Comparison of ENCODE assay signal across 41 cellular contexts in genomic region chr18:57334383-57334782, GRCh38. TPM values are rescaled to one million over a fixed set of nuclear protein-coding genes. Genes with fewer than 3 reads are reported as not detected.
"Had no signal": no experiment of that assay in that cellular context is flagged by ENCODE, and none has a peak within 500 bp of the region (broad histone marks: within the 10 kb centered on the region; RNA-seq: fewer than 3 reads in every experiment).

No MANE protein-coding gene starts in this region.

- H3K36me3 Mint-ChIP-seq: activated naive CD4-positive, alpha-beta T cell treated with anti-CD3 and anti-CD28 coated beads, Interleukin-2, amount 10 ng/mL, durations not matched to agents 7 days and 5 days; activated naive CD4-positive, alpha-beta T cell treated with anti-CD3 and anti-CD28 coated beads, Interleukin-2, amount 50 U/mL, for 24 hours; activated naive CD8-positive, alpha-beta T cell; activated naive CD8-positive, alpha-beta T cell treated with anti-CD3 and anti-CD28 coated beads for 36 hours; activated naive CD8-positive, alpha-beta T cell treated with anti-CD3 and anti-CD28 coated beads, Interleukin-2, amount 10 ng/mL, durations not matched to agents 7 days and 5 days; brain had no signal

- H3K4me3 ChIP-seq: adrenal gland, ascending aorta, body of pancreas, breast epithelium, cardiac muscle cell had no signal

- H3K4me3 Mint-ChIP-seq: activated naive CD4-positive, alpha-beta T cell treated with anti-CD3 and anti-CD28 coated beads for 36 hours; activated naive CD4-positive, alpha-beta T cell treated with anti-CD3 and anti-CD28 coated beads, Interleukin-2, amount 10 ng/mL, durations not matched to agents 7 days and 5 days; activated naive CD4-positive, alpha-beta T cell treated with anti-CD3 and anti-CD28 coated beads, Interleukin-2, amount 50 U/mL, for 24 hours; activated naive CD8-positive, alpha-beta T cell; activated naive CD8-positive, alpha-beta T cell treated with anti-CD3 and anti-CD28 coated beads for 36 hours; activated naive CD8-positive, alpha-beta T cell treated with anti-CD3 and anti-CD28 coated beads, Interleukin-2, amount 10 ng/mL, durations not matched to agents 7 days and 5 days; activated naive CD8-positive, alpha-beta T cell treated with anti-CD3 and anti-CD28 coated beads, Interleukin-2, amount 50 U/mL, for 24 hours; activated T-cell treated with anti-CD3 and anti-CD28 coated beads, Interleukin-2, amount 50 U/mL, for 24 hours; activated T-cell treated with anti-CD3 and anti-CD28 coated beads, Interleukin-2, amount 50 U/mL, for 4 hours; activated T-cell treated with anti-CD3 and anti-CD28 coated beads, Interleukin-2, amount 50 U/mL, for 72 hours; activated T-helper 1 cell treated with anti-CD3 and anti-CD28 coated beads, Interleukin-12 subunit alpha, Interleukin-12 subunit beta, Interleukin-2, Interleukin-4 antibody, amounts not matched to agents 30 ng/mL and 10 ng/mL and 1 ng/mL, durations not matched to agents 14 hours and 24 hours and 36 hours; activated T-helper 17 cell treated with anti-CD3 and anti-CD28 coated beads, Interleukin-2, amount 50 U/mL, for 72 hours; brain; central memory CD8-positive, alpha-beta T cell had no signal

- DNase-seq: activated effector memory CD4-positive, alpha-beta T cell treated with anti-CD3 and anti-CD28 coated beads, Interleukin-2, amount 50 U/mL, for 16 hours; activated effector memory CD4-positive, alpha-beta T cell treated with Interleukin-2 at 50 U/mL for 16 hours; activated gamma-delta T cell; activated gamma-delta T cell treated with Interleukin-2 at 50 U/mL for 16 hours; activated naive CD4-positive, alpha-beta T cell; activated naive CD4-positive, alpha-beta T cell treated with anti-CD3 and anti-CD28 coated beads for 36 hours; activated naive CD4-positive, alpha-beta T cell treated with anti-CD3 and anti-CD28 coated beads, Interleukin-2, amount 10 ng/mL, durations not matched to agents 7 days and 5 days; activated naive CD4-positive, alpha-beta T cell treated with anti-CD3 and anti-CD28 coated beads, Interleukin-2, amount 50 U/mL, for 16 hours; activated naive CD4-positive, alpha-beta T cell treated with Interleukin-2 at 50 U/mL for 16 hours; activated naive CD8-positive, alpha-beta T cell treated with anti-CD3 and anti-CD28 coated beads for 36 hours; activated naive CD8-positive, alpha-beta T cell treated with anti-CD3 and anti-CD28 coated beads, Interleukin-2, amount 10 ng/mL, durations not matched to agents 7 days and 5 days; activated naive CD8-positive, alpha-beta T cell treated with anti-CD3 and anti-CD28 coated beads, Interleukin-2, amount 50 U/mL, for 24 hours; activated T-cell treated with anti-CD3 and anti-CD28 coated beads, Interleukin-2, amount 50 U/mL, for 1 hour; activated T-cell treated with anti-CD3 and anti-CD28 coated beads, Interleukin-2, amount 50 U/mL, for 24 hours; activated T-cell treated with anti-CD3 and anti-CD28 coated beads, Interleukin-2, amount 50 U/mL, for 4 hours; activated T-cell treated with anti-CD3 and anti-CD28 coated beads, Interleukin-2, amount 50 U/mL, for 48 hours; activated T-cell treated with anti-CD3 and anti-CD28 coated beads, Interleukin-2, amount 50 U/mL, for 72 hours; adrenal gland; amniotic stem cell; amygdala; anterior cingulate cortex; aorta; body of pancreas; brain microvascular endothelial cell; caudate nucleus; central memory CD4-positive, alpha-beta T cell; cerebellar nuclear complex had no signal

- H3K27ac ChIP-seq: adrenal gland, ascending aorta, body of pancreas, brain microvascular endothelial cell, breast epithelium, cardiac muscle cell had no signal

- H3K4me1 Mint-ChIP-seq: activated naive CD4-positive, alpha-beta T cell treated with anti-CD3 and anti-CD28 coated beads, Interleukin-2, amount 10 ng/mL, durations not matched to agents 7 days and 5 days; activated naive CD4-positive, alpha-beta T cell treated with anti-CD3 and anti-CD28 coated beads, Interleukin-2, amount 50 U/mL, for 24 hours; activated naive CD8-positive, alpha-beta T cell treated with anti-CD3 and anti-CD28 coated beads for 36 hours; activated naive CD8-positive, alpha-beta T cell treated with anti-CD3 and anti-CD28 coated beads, Interleukin-2, amount 10 ng/mL, durations not matched to agents 7 days and 5 days; activated naive CD8-positive, alpha-beta T cell treated with anti-CD3 and anti-CD28 coated beads, Interleukin-2, amount 50 U/mL, for 24 hours; activated T-helper 17 cell treated with anti-CD3 and anti-CD28 coated beads, Interleukin-2, amount 50 U/mL, for 72 hours; brain; central memory CD8-positive, alpha-beta T cell had no signal

- H3K9me3 ChIP-seq: adrenal gland, ascending aorta, body of pancreas, breast epithelium had no signal

- H3K27ac Mint-ChIP-seq: activated naive CD4-positive, alpha-beta T cell treated with anti-CD3 and anti-CD28 coated beads for 36 hours; activated naive CD4-positive, alpha-beta T cell treated with anti-CD3 and anti-CD28 coated beads, Interleukin-2, amount 10 ng/mL, durations not matched to agents 7 days and 5 days; activated naive CD4-positive, alpha-beta T cell treated with anti-CD3 and anti-CD28 coated beads, Interleukin-2, amount 50 U/mL, for 24 hours; activated naive CD4-positive, alpha-beta T cell treated with anti-CD3 and anti-CD28 coated beads, Interleukin-2, amount 50 U/mL, for 72 hours; activated naive CD8-positive, alpha-beta T cell; activated naive CD8-positive, alpha-beta T cell treated with anti-CD3 and anti-CD28 coated beads for 36 hours; activated naive CD8-positive, alpha-beta T cell treated with anti-CD3 and anti-CD28 coated beads, Interleukin-2, amount 10 ng/mL, durations not matched to agents 7 days and 5 days; activated naive CD8-positive, alpha-beta T cell treated with anti-CD3 and anti-CD28 coated beads, Interleukin-2, amount 50 U/mL, for 24 hours; activated T-cell treated with anti-CD3 and anti-CD28 coated beads, Interleukin-2, amount 50 U/mL, for 24 hours; activated T-cell treated with anti-CD3 and anti-CD28 coated beads, Interleukin-2, amount 50 U/mL, for 72 hours; activated T-helper 1 cell treated with anti-CD3 and anti-CD28 coated beads, Interleukin-12 subunit alpha, Interleukin-12 subunit beta, Interleukin-2, Interleukin-4 antibody, amounts not matched to agents 30 ng/mL and 10 ng/mL and 1 ng/mL, durations not matched to agents 14 hours and 24 hours and 36 hours; activated T-helper 17 cell treated with anti-CD3 and anti-CD28 coated beads, Interleukin-2, amount 50 U/mL, for 72 hours; activated T-helper 2 cell treated with anti-CD3 and anti-CD28 coated beads, Interferon-gamma antibody, Interleukin-2, Interleukin-4, amounts not matched to agents 10 μg/mL and 5 μg/mL and 100 μg/mL, durations not matched to agents 14 hours and 24 hours and 36 hours; brain had no signal

- H3K36me3 ChIP-seq: adrenal gland, ascending aorta, brain microvascular endothelial cell, breast epithelium, cardiac muscle cell had no signal

- H3K27me3 ChIP-seq: adrenal gland, ascending aorta, body of pancreas, brain microvascular endothelial cell, cardiac muscle cell had no signal

- FAIRE-seq: astrocyte, bronchial epithelial cell had no signal

- ATAC-seq: activated naive CD4-positive, alpha-beta T cell treated with anti-CD3 and anti-CD28 coated beads, Interleukin-2, amount 50 U/mL, for 72 hours; activated naive CD8-positive, alpha-beta T cell treated with anti-CD3 and anti-CD28 coated beads, Interleukin-2, amount 50 U/mL, for 24 hours; activated T-cell treated with anti-CD3 and anti-CD28 coated beads, Interleukin-2, amount 50 U/mL, for 4 hours; activated T-cell treated with anti-CD3 and anti-CD28 coated beads, Interleukin-2, amount 50 U/mL, for 72 hours; activated T-helper 17 cell treated with anti-CD3 and anti-CD28 coated beads, Interleukin-2, amount 50 U/mL, for 72 hours; body of pancreas had no signal

- H3K4me1 ChIP-seq: adrenal gland, ascending aorta, body of pancreas, breast epithelium had no signal

- H3K9me3 Mint-ChIP-seq: activated naive CD4-positive, alpha-beta T cell treated with anti-CD3 and anti-CD28 coated beads for 36 hours; activated naive CD4-positive, alpha-beta T cell treated with anti-CD3 and anti-CD28 coated beads, Interleukin-2, amount 10 ng/mL, durations not matched to agents 7 days and 5 days; activated naive CD4-positive, alpha-beta T cell treated with anti-CD3 and anti-CD28 coated beads, Interleukin-2, amount 50 U/mL, for 24 hours; activated naive CD4-positive, alpha-beta T cell treated with anti-CD3 and anti-CD28 coated beads, Interleukin-2, amount 50 U/mL, for 72 hours; activated naive CD8-positive, alpha-beta T cell treated with anti-CD3 and anti-CD28 coated beads for 36 hours; activated naive CD8-positive, alpha-beta T cell treated with anti-CD3 and anti-CD28 coated beads, Interleukin-2, amount 10 ng/mL, durations not matched to agents 7 days and 5 days; activated naive CD8-positive, alpha-beta T cell treated with anti-CD3 and anti-CD28 coated beads, Interleukin-2, amount 50 U/mL, for 24 hours; activated T-cell treated with anti-CD3 and anti-CD28 coated beads, Interleukin-2, amount 50 U/mL, for 24 hours; activated T-cell treated with anti-CD3 and anti-CD28 coated beads, Interleukin-2, amount 50 U/mL, for 4 hours; activated T-helper 1 cell treated with anti-CD3 and anti-CD28 coated beads, Interleukin-12 subunit alpha, Interleukin-12 subunit beta, Interleukin-2, Interleukin-4 antibody, amounts not matched to agents 30 ng/mL and 10 ng/mL and 1 ng/mL, durations not matched to agents 14 hours and 24 hours and 36 hours; activated T-helper 17 cell treated with anti-CD3 and anti-CD28 coated beads, Interleukin-2, amount 50 U/mL, for 72 hours; activated T-helper 2 cell treated with anti-CD3 and anti-CD28 coated beads, Interferon-gamma antibody, Interleukin-2, Interleukin-4, amounts not matched to agents 10 μg/mL and 5 μg/mL and 100 μg/mL, durations not matched to agents 14 hours and 24 hours and 36 hours; brain; central memory CD8-positive, alpha-beta T cell had no signal

RNA-seq across cellular contexts. Expression of gene ST8SIA3, which starts 18.0 kb away (rescaled TPM):
- total RNA-seq: activated naive CD4-positive, alpha-beta T cell treated with anti-CD3 and anti-CD28 coated beads for 36 hours; activated naive CD4-positive, alpha-beta T cell treated with anti-CD3 and anti-CD28 coated beads, Interleukin-2, amount 50 U/mL, for 72 hours; activated naive CD8-positive, alpha-beta T cell treated with anti-CD3 and anti-CD28 coated beads for 36 hours; activated naive CD8-positive, alpha-beta T cell treated with anti-CD3 and anti-CD28 coated beads, Interleukin-2, amount 10 ng/mL, durations not matched to agents 7 days and 5 days; activated T-cell treated with anti-CD3 and anti-CD28 coated beads, Interleukin-2, amount 50 U/mL, for 4 hours; activated T-cell treated with anti-CD3 and anti-CD28 coated beads, Interleukin-2, amount 50 U/mL, for 72 hours; activated T-helper 1 cell treated with anti-CD3 and anti-CD28 coated beads, Interleukin-12 subunit alpha, Interleukin-12 subunit beta, Interleukin-2, Interleukin-4 antibody, amounts not matched to agents 30 ng/mL and 10 ng/mL and 1 ng/mL, durations not matched to agents 14 hours and 24 hours and 36 hours; activated T-helper 17 cell treated with anti-CD3 and anti-CD28 coated beads, Interleukin-2, amount 50 U/mL, for 72 hours; activated T-helper 2 cell treated with anti-CD3 and anti-CD28 coated beads, Interferon-gamma antibody, Interleukin-2, Interleukin-4, amounts not matched to agents 10 μg/mL and 5 μg/mL and 100 μg/mL, durations not matched to agents 14 hours and 24 hours and 36 hours; aorta; ascending aorta; breast epithelium; bronchial epithelial cell; cardiac muscle cell; chondrocyte had no signal
- polyA plus RNA-seq: cardiac muscle cell had no signal
